In genomic region chr1:65002156-65002507, GRCh38 we compare ENCODE assay signal across 8 cellular contexts. TPM values are rescaled to one million over a fixed set of nuclear protein-coding genes. Genes with fewer than 3 reads are reported as not detected.
A peak's percentile ranks its signal among the peaks of the same experiment; 100 is the strongest.
DNase-seq lines count a peak whose midpoint lies in the region; ATAC-seq and TF ChIP-seq lines count a peak whose summit lies in the region.

No MANE protein-coding gene starts in this region.

- CTCF ChIA-PET in AG04450 (lab: Charles Lee), result interaction anchor here (1.6 kb wide), 1 partner anchor 19 kb away, joined by 7 read pairs; no protein-coding TSS in a partner anchor

- H3K27ac ChIP-seq in AG04450 (ENCODE audit: low read depth, low read length) (peak overlapping the region; percentile 94), muscle layer of duodenum (ENCODE audit: low read length) (peak overlapping the region; percentile 74)

- peak; percentile 4 for ATAC-seq in HG03354 (IDR thresholded peaks at IDR 0.05; ENCODE audit: poor library complexity, severe bottlenecking, unreplicated experiment)
- no peak for ATAC-seq in central memory CD8-positive, alpha-beta T cell (replicated peaks; ENCODE audit: extremely low read depth, poor library complexity, severe bottlenecking)
- no peak for ATAC-seq in HG03135 (IDR thresholded peaks at IDR 0.05; ENCODE audit: unreplicated experiment)
- no peak for ATAC-seq in HG03280 (IDR thresholded peaks at IDR 0.05; ENCODE audit: unreplicated experiment)

- no peaks in the 10 kb centered on the region for H3K9me3 Mint-ChIP-seq in central memory CD8-positive, alpha-beta T cell

- H3K4me1 ChIP-seq in muscle layer of duodenum (ENCODE audit: control insufficient read depth in 1 of 2, insufficient read depth in 2 of 2, low read length in 2 of 2), result peaks cover 3 to 9% of the 10 kb centered on the region in 2 donors

- H3K9me3 ChIP-seq in AG04450 (ENCODE audit: control insufficient read depth, insufficient read depth, low read length), result no peaks in the 10 kb centered on the region; the same call in 1 of the 2 replicates
- H3K9me3 ChIP-seq in muscle layer of duodenum (ENCODE audit: control insufficient read depth in 1 of 2, low read length in 2 of 2), result no peaks in the 10 kb centered on the region

- peak overlapping the region; percentile 69 for H3K4me3 ChIP-seq in AG04450 (ENCODE audit: low read depth, low read length)
- H3K4me3 ChIP-seq in muscle layer of duodenum (ENCODE audit: low read depth in 1 of 2, low read length in 2 of 2), result peak overlapping the region; percentile 62 to 63

- POLR2A ChIA-PET in AG04450 (lab: Yijun Ruan, JAX), result interaction anchor here (0.6 to 3.3 kb wide), 2 partner anchors 36 to 1527 kb away, joined by 4 to 23 read pairs; partner anchors contain the start of gene JAK1

- peaks cover 1% of the 10 kb centered on the region for H3K36me3 Mint-ChIP-seq in central memory CD8-positive, alpha-beta T cell (ENCODE audit: insufficient read depth)

- H3K4me3 Mint-ChIP-seq in central memory CD8-positive, alpha-beta T cell, result peak overlapping the region; percentile 67

- no peak for DNase-seq in AG04450 (ENCODE audit: low read depth, low spot score)
- DNase-seq in central memory CD8-positive, alpha-beta T cell (ENCODE audit: low spot score in 2 of 2), result no peak
- DNase-seq in NCI-H2081 treated with DMSO at 0.1 percent for 48 hours (lab: John Stamatoyannopoulos, UW), result no peak
- DNase-seq in AG08395 (ENCODE audit: low spot score), result no peak

- no peaks in the 10 kb centered on the region for H3K27me3 ChIP-seq in AG04450 (ENCODE audit: control insufficient read depth, insufficient read depth, low read length)
- H3K27me3 ChIP-seq in muscle layer of duodenum (ENCODE audit: low read depth, low read length), result no peaks in the 10 kb centered on the region

- H3K4me1 Mint-ChIP-seq in central memory CD8-positive, alpha-beta T cell, result peaks cover 7% of the 10 kb centered on the region

- peak overlapping the region; percentile 63 for H3K27ac Mint-ChIP-seq in central memory CD8-positive, alpha-beta T cell (ENCODE audit: low read depth)

- no peak for TF ChIP-seq CTCF in AG04450 (IDR thresholded peaks at IDR 0.05; ENCODE audit: low read depth, low read length)

- peaks cover 0 to 5% of the 10 kb centered on the region in 2 donors for H3K36me3 ChIP-seq in muscle layer of duodenum (ENCODE audit: control insufficient read depth in 1 of 2, insufficient read depth in 2 of 2, low read length in 2 of 2)

- H3K27me3 Mint-ChIP-seq in central memory CD8-positive, alpha-beta T cell, result no peaks in the 10 kb centered on the region

RNA-seq across cellular contexts. Expression of gene JAK1, which starts 35.8 kb away (rescaled TPM):
- 129 and 141 TPM in 2 replicates for polyA plus RNA-seq in AG04450 (2011; rRNA removed)
- polyA minus RNA-seq in AG04450 (2011; rRNA and poly(A)+ RNA removed), result 152 and 195 TPM in 2 replicates
